ENCODE assay signal across 8 cellular contexts in the genomic region with DNA sequence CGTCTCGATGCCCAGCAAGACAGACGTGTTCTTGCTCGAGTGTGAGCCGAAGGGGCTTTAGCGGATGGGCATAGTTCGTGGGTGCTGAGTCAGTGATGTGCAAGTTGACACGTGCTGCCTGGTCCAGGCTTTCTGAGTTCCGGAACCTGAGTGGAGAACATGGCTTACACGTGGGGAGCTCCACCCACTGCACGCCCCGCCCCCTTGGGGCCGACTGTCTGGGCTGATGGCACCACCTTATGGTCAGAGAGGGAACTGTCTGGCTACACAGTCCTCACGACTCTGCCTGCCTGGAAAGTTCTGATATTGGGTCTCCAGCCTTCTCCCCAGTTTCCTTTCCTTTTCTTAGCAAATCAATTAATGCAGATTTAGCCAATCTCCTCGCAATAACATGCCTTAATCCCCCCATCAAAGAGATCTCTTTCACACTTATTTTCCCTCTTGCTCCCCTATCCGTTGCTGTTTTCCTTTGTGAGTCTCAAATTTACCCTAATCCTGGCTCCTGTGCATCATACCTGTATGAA. TPM values are rescaled to one million over a fixed set of nuclear protein-coding genes. Genes with fewer than 3 reads are reported as not detected.
DNase-seq lines count a peak whose midpoint lies in the region; ATAC-seq and TF ChIP-seq lines count a peak whose summit lies in the region.

No MANE protein-coding gene starts in this region.

- intact Hi-C loops in ovary (cut with DNase I): loop anchor here in 3 of 4 donors (1.0 to 5.0 kb wide), 3 partner anchors 36 to 40 kb away; no protein-coding TSS in a partner anchor
- intact Hi-C loops in transverse colon (cut with DNase I; ENCODE audit: low total_unique reads): loop anchor here (1.0 kb wide), 1 partner anchor 38 kb away; no protein-coding TSS in a partner anchor

- 34 to 40% (median 39%) methylated on average over 16 of the region's 16 CpGs for WGBS in ovary, 3 donors
- WGBS in transverse colon (ENCODE audit: low coverage in 1 of 2), 2 donors: 43 to 67% methylated on average over 7 to 16 of the region's 16 CpGs

- H3K36me3 ChIP-seq in ovary (no peaks in the 10 kb centered on the region), transverse colon (no peaks in the 10 kb centered on the region)

- in situ Hi-C loops in KBM-7 (cut with MboI; ENCODE audit: low pct_unique_long_range_greater_than_20kb, low sequenced_read_pairs): no loop called here
- in situ Hi-C loops in transverse colon (cut with MboI; ENCODE audit: low pct_ligation_motif_present in 1 of 4, low pct_unique_long_range_greater_than_20kb in 1 of 4, low sequenced_read_pairs in 3 of 4): no loop called here

- H3K4me1 ChIP-seq in ovary (ENCODE audit: insufficient read depth) (no peaks in the 10 kb centered on the region), transverse colon (peaks cover 18 to 29% (median 29%) of the 10 kb centered on the region in 4 donors)

- no peak overlapping the region for H3K27ac Mint-ChIP-seq in activated T-helper 17 cell treated with anti-CD3 and anti-CD28 coated beads, Interleukin-2, amount 50 U/mL, for 72 hours

- H3K9me3 ChIP-seq in ovary (no peaks in the 10 kb centered on the region), transverse colon (no peaks in the 10 kb centered on the region)

- no peak for TF ChIP-seq EP300 in ovary (IDR thresholded peaks at IDR 0.05)
- no peak for TF ChIP-seq EP300 in transverse colon (IDR thresholded peaks at IDR 0.05; ENCODE audit: low read depth)

- TF ChIP-seq POLR2A in ovary (IDR thresholded peaks at IDR 0.05) (no peak), transverse colon (IDR thresholded peaks at IDR 0.05) (no peak)

- H3K27ac ChIP-seq in ovary (no peak overlapping the region), transverse colon (no peak overlapping the region)

- H3K27me3 Mint-ChIP-seq in activated T-helper 17 cell treated with anti-CD3 and anti-CD28 coated beads, Interleukin-2, amount 50 U/mL, for 72 hours: peaks cover 52% of the 10 kb centered on the region

- DNase-seq in Daoy (ENCODE audit: low read depth) (peak; percentile 89), KBM-7 (peak; percentile 89), RPMI7951 (ENCODE audit: low read depth) (peak; percentile 91), foreskin fibroblast (peak; percentile 86 to 94), ovary (peak; percentile 76 to 90 (median 84)), transverse colon (peak; percentile 79)

- no peak overlapping the region for H3K4me3 Mint-ChIP-seq in activated T-helper 17 cell treated with anti-CD3 and anti-CD28 coated beads, Interleukin-2, amount 50 U/mL, for 72 hours

- TF ChIP-seq CTCF in foreskin fibroblast (IDR thresholded peaks at IDR 0.05; ENCODE audit: low read depth, low read length) (peak; percentile 91), ovary (IDR thresholded peaks at IDR 0.05) (peak; percentile 76 to 92 (median 86)), transverse colon (IDR thresholded peaks at IDR 0.05) (peak; percentile 75 to 94 (median 85))

- H3K9me3 Mint-ChIP-seq in activated T-helper 17 cell treated with anti-CD3 and anti-CD28 coated beads, Interleukin-2, amount 50 U/mL, for 72 hours: no peaks in the 10 kb centered on the region

- peak; percentile 39 for ATAC-seq in GM21576 (IDR thresholded peaks at IDR 0.05; ENCODE audit: unreplicated experiment)
- peak; percentile 77 for ATAC-seq in activated T-helper 17 cell treated with anti-CD3 and anti-CD28 coated beads, Interleukin-2, amount 50 U/mL, for 72 hours (replicated peaks)

- H3K36me3 Mint-ChIP-seq in activated T-helper 17 cell treated with anti-CD3 and anti-CD28 coated beads, Interleukin-2, amount 50 U/mL, for 72 hours (ENCODE audit: low read depth): peaks cover 14% of the 10 kb centered on the region

- H3K27me3 ChIP-seq in ovary (no peaks in the 10 kb centered on the region), transverse colon (peaks cover 86% of the 10 kb centered on the region)

- H3K4me3 ChIP-seq in foreskin fibroblast (ENCODE audit: low read depth in 1 of 2, low read length in 2 of 2) (no peak overlapping the region), ovary (no peak overlapping the region), transverse colon (no peak overlapping the region)

- H3K4me1 Mint-ChIP-seq in activated T-helper 17 cell treated with anti-CD3 and anti-CD28 coated beads, Interleukin-2, amount 50 U/mL, for 72 hours: peaks cover 21% of the 10 kb centered on the region

RNA-seq across cellular contexts. Expression of a gene that starts 3.8 kb away (rescaled TPM):
- total RNA-seq in Daoy (2014; rRNA removed; shearing (Covaris generic)): 144 and 149 TPM in 2 replicates
- 46.1 and 68.5 TPM in 2 replicates for total RNA-seq in RPMI7951 (2014; rRNA removed; shearing (Covaris generic))
- 1 to 10 TPM; 4.3 to 6.2 TPM for total RNA-seq in activated T-helper 17 cell treated with anti-CD3 and anti-CD28 coated beads, Interleukin-2, amount 50 U/mL, for 72 hours
- 1 to 10 TPM in 2 of 7 donors, under 1 TPM in 5; 0.45 to 8.3 (median 0.83) TPM for total RNA-seq in ovary
- polyA plus RNA-seq in ovary: 1 to 10 TPM in 1 of 2 donors, under 1 TPM in 1; 0.71 to 3.2 TPM
- total RNA-seq in transverse colon: 1 to 10 TPM; 1.5 to 8.1 (median 2.0) TPM
